In the genomic region with DNA sequence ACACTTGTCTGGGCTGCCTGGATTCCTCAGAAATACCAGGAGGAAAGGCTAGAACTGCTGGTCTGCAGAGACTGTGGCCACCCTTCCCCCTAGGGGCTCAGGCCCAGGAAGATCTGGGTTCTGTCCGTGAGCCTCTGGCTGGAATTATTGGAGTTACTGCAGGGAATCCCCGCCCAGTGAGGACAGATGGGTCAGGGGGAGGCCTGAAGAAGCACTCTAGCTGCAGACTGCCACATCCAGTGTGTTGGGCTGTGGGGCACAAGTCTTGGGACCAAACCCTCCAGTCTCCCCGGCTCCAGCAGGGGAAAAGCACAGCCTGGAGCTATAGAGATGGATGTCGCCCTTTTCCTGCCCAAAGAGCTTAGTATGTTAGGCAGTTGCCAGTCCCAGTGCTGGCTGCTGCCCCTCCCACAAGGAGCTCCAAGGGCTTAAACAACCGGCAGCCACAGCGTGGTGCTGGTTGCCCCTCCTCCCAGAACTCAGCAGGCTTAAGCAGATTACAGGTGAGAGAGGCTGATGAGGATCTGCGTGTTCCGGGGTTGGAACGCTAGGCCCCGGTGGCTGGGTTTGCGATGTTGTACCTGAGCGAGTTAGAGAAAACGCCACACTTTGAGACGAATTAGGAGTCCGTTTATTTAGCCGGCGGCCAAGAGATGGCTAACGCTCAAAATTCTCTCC, we compare ENCODE assay signal across 14 cellular contexts.
"Had no signal": no experiment of that assay in that cellular context is flagged by ENCODE, and none has a peak within 500 bp of the region (broad histone marks: within the 10 kb centered on the region; RNA-seq: fewer than 3 reads in every experiment).

No MANE protein-coding gene starts in this region.

- H3K9me3 Mint-ChIP-seq: activated naive CD8-positive, alpha-beta T cell treated with anti-CD3 and anti-CD28 coated beads, Interleukin-2, amount 50 U/mL, for 24 hours had no signal

- H3K4me3 ChIP-seq: gastroesophageal sphincter, left lung, right atrium auricular region had no signal

- H3K27ac Mint-ChIP-seq: activated CD4-positive, alpha-beta T cell treated with anti-CD3 and anti-CD28 coated beads for 36 hours; activated CD8-positive, alpha-beta T cell treated with anti-CD3 and anti-CD28 coated beads, Interleukin-2, amount 10 ng/mL, durations not matched to agents 7 days and 5 days; activated naive CD8-positive, alpha-beta T cell treated with anti-CD3 and anti-CD28 coated beads, Interleukin-2, amount 50 U/mL, for 24 hours had no signal

- H3K4me3 Mint-ChIP-seq: activated CD4-positive, alpha-beta T cell treated with anti-CD3 and anti-CD28 coated beads for 36 hours; activated CD8-positive, alpha-beta T cell treated with anti-CD3 and anti-CD28 coated beads, Interleukin-2, amount 10 ng/mL, durations not matched to agents 7 days and 5 days; activated naive CD8-positive, alpha-beta T cell treated with anti-CD3 and anti-CD28 coated beads, Interleukin-2, amount 50 U/mL, for 24 hours had no signal

- H3K27me3 ChIP-seq: gastroesophageal sphincter, left lung, right atrium auricular region had no signal

- H3K4me1 Mint-ChIP-seq: activated CD4-positive, alpha-beta T cell treated with anti-CD3 and anti-CD28 coated beads for 36 hours; activated naive CD8-positive, alpha-beta T cell treated with anti-CD3 and anti-CD28 coated beads, Interleukin-2, amount 50 U/mL, for 24 hours had no signal

- H3K36me3 ChIP-seq: gastroesophageal sphincter, left lung, right atrium auricular region had no signal

- DNase-seq: activated CD4-positive, alpha-beta T cell treated with anti-CD3 and anti-CD28 coated beads for 36 hours; activated CD8-positive, alpha-beta memory T cell treated with anti-CD3 and anti-CD28 coated beads, Interleukin-2, amount 50 U/mL, for 48 hours; activated CD8-positive, alpha-beta T cell treated with anti-CD3 and anti-CD28 coated beads, Interleukin-2, amount 10 ng/mL, durations not matched to agents 7 days and 5 days; activated naive CD4-positive, alpha-beta T cell treated with Interleukin-2 at 50 U/mL for 16 hours; activated naive CD8-positive, alpha-beta T cell treated with anti-CD3 and anti-CD28 coated beads, Interleukin-2, amount 50 U/mL, for 24 hours; caudate nucleus; cortex of kidney; effector memory CD4-positive, alpha-beta T cell; small intestine; T-helper 9 cell had no signal

- H3K27me3 Mint-ChIP-seq: activated CD4-positive, alpha-beta T cell treated with anti-CD3 and anti-CD28 coated beads for 36 hours; activated naive CD8-positive, alpha-beta T cell treated with anti-CD3 and anti-CD28 coated beads, Interleukin-2, amount 50 U/mL, for 24 hours had no signal

- H3K4me1 ChIP-seq: gastroesophageal sphincter, left lung, right atrium auricular region had no signal

- ATAC-seq: activated CD4-positive, alpha-beta T cell treated with anti-CD3 and anti-CD28 coated beads for 36 hours; activated CD8-positive, alpha-beta T cell treated with anti-CD3 and anti-CD28 coated beads, Interleukin-2, amount 10 ng/mL, durations not matched to agents 7 days and 5 days; activated naive CD8-positive, alpha-beta T cell treated with anti-CD3 and anti-CD28 coated beads, Interleukin-2, amount 50 U/mL, for 24 hours; gastroesophageal sphincter; left lung had no signal

- H3K27ac ChIP-seq: epithelial cell of prostate, gastroesophageal sphincter, left lung, right atrium auricular region had no signal
